ENCODE assay signal across 1 cellular context in the genomic region with DNA sequence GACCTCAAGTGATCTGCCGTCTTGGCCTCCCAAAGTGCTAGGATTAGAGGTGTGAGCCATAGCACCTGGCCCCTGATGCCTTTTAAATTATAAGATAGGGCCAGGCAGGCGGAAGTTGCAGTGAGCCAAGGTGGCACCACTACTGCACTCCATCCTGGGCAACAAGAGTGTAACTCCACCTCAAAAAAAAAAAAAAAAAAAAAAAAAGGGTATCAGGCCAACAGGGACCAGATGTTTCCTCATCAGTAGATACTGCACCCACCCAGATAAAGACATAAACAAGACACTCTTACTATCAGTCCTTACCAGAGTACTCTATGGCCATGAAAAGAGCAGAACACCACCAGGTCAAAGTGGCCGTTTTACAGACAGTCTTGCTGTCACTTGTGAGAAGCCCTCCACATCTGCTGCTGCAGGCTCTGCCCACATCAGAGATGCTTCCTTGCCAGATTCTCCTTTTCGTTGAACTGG.
TF ChIP-seq lines count a peak whose summit lies in the region.

No MANE protein-coding gene starts in this region.

TF ChIP-seq in K562, 482 proteins besides CTCF, POLR2A, EP300 and RAD21 (continued from another document and continues in another):
- no peak for TF ChIP-seq TAF15 (IDR thresholded peaks at IDR 0.05; ENCODE audit: low read depth, low read length)
- no peak for TF ChIP-seq BRD4 (IDR thresholded peaks at IDR 0.05)
- TF ChIP-seq ZBTB17 (CRISPR knock-in tag; IDR thresholded peaks at IDR 0.05), result no peak
- TF ChIP-seq CREM (IDR thresholded peaks at IDR 0.05; ENCODE audit: low read depth), result peak; percentile 76
- TF ChIP-seq NELFE (IDR thresholded peaks at IDR 0.05; ENCODE audit: insufficient read depth, insufficient read length), result no peak
- TF ChIP-seq KLF1 (tag; IDR thresholded peaks at IDR 0.05), result 0 out of 2 replicates have a peak, but pooled peaks have one; percentile 45
- TF ChIP-seq ARID1B (IDR thresholded peaks at IDR 0.05), result peak; percentile 100
- no peak for TF ChIP-seq CEBPG (CRISPR knock-in tag; IDR thresholded peaks at IDR 0.05)
- no peak for TF ChIP-seq CEBPG (tag; conservative IDR thresholded peaks at IDR 0.05 in 1 of 2, IDR thresholded peaks at IDR 0.05 in 1 of 2)
- TF ChIP-seq EWSR1 (IDR thresholded peaks at IDR 0.05; ENCODE audit: borderline replicate concordance, low read depth, partially characterized antibody), result no peak
- no peak for TF ChIP-seq RNF219 (CRISPR knock-in tag; IDR thresholded peaks at IDR 0.05)
- no peak for TF ChIP-seq ZNF561 (CRISPR knock-in tag; conservative IDR thresholded peaks at IDR 0.05)
- no peak for TF ChIP-seq ZNF41 (CRISPR knock-in tag; conservative IDR thresholded peaks at IDR 0.05)
- 0 out of 2 replicates have a peak, but pooled peaks have one; percentile 32 for TF ChIP-seq ZNF668 (CRISPR knock-in tag; IDR thresholded peaks at IDR 0.05)
- TF ChIP-seq ZNF431 (CRISPR knock-in tag; IDR thresholded peaks at IDR 0.05), result no peak
- peak; percentile 92 for TF ChIP-seq LEF1 (IDR thresholded peaks at IDR 0.05)
- peak in 1 of 2 experiments; percentile 17; a peak in 1 of 4 replicates for TF ChIP-seq FOXA3 (CRISPR knock-in tag; conservative IDR thresholded peaks at IDR 0.05 in 1 of 2, IDR thresholded peaks at IDR 0.05 in 1 of 2)
- no peak for TF ChIP-seq WHSC1 (IDR thresholded peaks at IDR 0.05; ENCODE audit: low read length)
- TF ChIP-seq PHF21A (IDR thresholded peaks at IDR 0.05; ENCODE audit: borderline replicate concordance, low read depth), result no peak
- peak; percentile 95; the same call in 1 of the 2 replicates for TF ChIP-seq NBN (IDR thresholded peaks at IDR 0.05; ENCODE audit: low read depth)
- peak; percentile 97 to 99 for TF ChIP-seq ARNT (IDR thresholded peaks at IDR 0.05)
- no peak for TF ChIP-seq ZNF696 (CRISPR knock-in tag; conservative IDR thresholded peaks at IDR 0.05)
- peak; percentile 70; the same call in 1 of the 2 replicates for TF ChIP-seq MIER1 (IDR thresholded peaks at IDR 0.05; ENCODE audit: low read depth)
- 0 out of 2 replicates have a peak, but pooled peaks have one; percentile 55 for TF ChIP-seq CHCHD3 (CRISPR knock-in tag; IDR thresholded peaks at IDR 0.05)
- no peak for TF ChIP-seq NCOA2 (IDR thresholded peaks at IDR 0.05; ENCODE audit: partially characterized antibody in 2 of 2)
- peak; percentile 78 for TF ChIP-seq NEUROD1 (IDR thresholded peaks at IDR 0.05; ENCODE audit: borderline replicate concordance, low read depth, low read length, partially characterized antibody)
- TF ChIP-seq CBFA2T3 (IDR thresholded peaks at IDR 0.05), result peak; percentile 100
- TF ChIP-seq NRF1 (conservative IDR thresholded peaks at IDR 0.05 in 1 of 2, IDR thresholded peaks at IDR 0.05 in 1 of 2), result 0 out of 4 replicates have a peak, but pooled peaks of 1 of the 2 experiments have one; percentile 4
- no peak for TF ChIP-seq ZNF143 (CRISPR knock-in tag; IDR thresholded peaks at IDR 0.05)
- TF ChIP-seq ZNF165 (CRISPR knock-in tag; IDR thresholded peaks at IDR 0.05; ENCODE audit: borderline replicate concordance), result no peak
- no peak for TF ChIP-seq ZNF655 (CRISPR knock-in tag; IDR thresholded peaks at IDR 0.05)
- no peak for TF ChIP-seq STAT6 (CRISPR knock-in tag; IDR thresholded peaks at IDR 0.05)
- no peak for TF ChIP-seq ZBTB7A (IDR thresholded peaks at IDR 0.05; ENCODE audit: borderline replicate concordance, control insufficient read depth, low read depth, low read length)
- TF ChIP-seq PHTF2 (CRISPR knock-in tag; IDR thresholded peaks at IDR 0.05), result no peak
- no peak for TF ChIP-seq ZNF124 (CRISPR knock-in tag; IDR thresholded peaks at IDR 0.05)
- TF ChIP-seq, protein P1, sequence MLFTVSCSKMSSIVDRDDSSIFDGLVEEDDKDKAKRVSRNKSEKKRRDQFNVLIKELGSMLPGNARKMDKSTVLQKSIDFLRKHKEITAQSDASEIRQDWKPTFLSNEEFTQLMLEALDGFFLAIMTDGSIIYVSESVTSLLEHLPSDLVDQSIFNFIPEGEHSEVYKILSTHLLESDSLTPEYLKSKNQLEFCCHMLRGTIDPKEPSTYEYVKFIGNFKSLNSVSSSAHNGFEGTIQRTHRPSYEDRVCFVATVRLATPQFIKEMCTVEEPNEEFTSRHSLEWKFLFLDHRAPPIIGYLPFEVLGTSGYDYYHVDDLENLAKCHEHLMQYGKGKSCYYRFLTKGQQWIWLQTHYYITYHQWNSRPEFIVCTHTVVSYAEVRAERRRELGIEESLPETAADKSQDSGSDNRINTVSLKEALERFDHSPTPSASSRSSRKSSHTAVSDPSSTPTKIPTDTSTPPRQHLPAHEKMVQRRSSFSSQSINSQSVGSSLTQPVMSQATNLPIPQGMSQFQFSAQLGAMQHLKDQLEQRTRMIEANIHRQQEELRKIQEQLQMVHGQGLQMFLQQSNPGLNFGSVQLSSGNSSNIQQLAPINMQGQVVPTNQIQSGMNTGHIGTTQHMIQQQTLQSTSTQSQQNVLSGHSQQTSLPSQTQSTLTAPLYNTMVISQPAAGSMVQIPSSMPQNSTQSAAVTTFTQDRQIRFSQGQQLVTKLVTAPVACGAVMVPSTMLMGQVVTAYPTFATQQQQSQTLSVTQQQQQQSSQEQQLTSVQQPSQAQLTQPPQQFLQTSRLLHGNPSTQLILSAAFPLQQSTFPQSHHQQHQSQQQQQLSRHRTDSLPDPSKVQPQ (CRISPR knock-in tag; IDR thresholded peaks at IDR 0.05; ENCODE audit: borderline replicate concordance), result no peak
- TF ChIP-seq ZNF586 (CRISPR knock-in tag; conservative IDR thresholded peaks at IDR 0.05), result no peak
- no peak for TF ChIP-seq RHOXF2B (CRISPR knock-in tag; conservative IDR thresholded peaks at IDR 0.05)
- TF ChIP-seq, protein P2, sequence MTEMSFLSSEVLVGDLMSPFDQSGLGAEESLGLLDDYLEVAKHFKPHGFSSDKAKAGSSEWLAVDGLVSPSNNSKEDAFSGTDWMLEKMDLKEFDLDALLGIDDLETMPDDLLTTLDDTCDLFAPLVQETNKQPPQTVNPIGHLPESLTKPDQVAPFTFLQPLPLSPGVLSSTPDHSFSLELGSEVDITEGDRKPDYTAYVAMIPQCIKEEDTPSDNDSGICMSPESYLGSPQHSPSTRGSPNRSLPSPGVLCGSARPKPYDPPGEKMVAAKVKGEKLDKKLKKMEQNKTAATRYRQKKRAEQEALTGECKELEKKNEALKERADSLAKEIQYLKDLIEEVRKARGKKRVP (CRISPR knock-in tag; IDR thresholded peaks at IDR 0.05), result 0 out of 2 replicates have a peak, but pooled peaks have one; percentile 5
- peak; percentile 86; the same call in 1 of the 2 replicates for TF ChIP-seq NFATC3 (IDR thresholded peaks at IDR 0.05)
- TF ChIP-seq TBP (optimal IDR thresholded peaks at IDR 0.05; ENCODE audit: low read depth, low read length), result peak; percentile 71
- no peak for TF ChIP-seq MTF1 (CRISPR knock-in tag; IDR thresholded peaks at IDR 0.05; ENCODE audit: borderline replicate concordance)
- TF ChIP-seq, protein P3, sequence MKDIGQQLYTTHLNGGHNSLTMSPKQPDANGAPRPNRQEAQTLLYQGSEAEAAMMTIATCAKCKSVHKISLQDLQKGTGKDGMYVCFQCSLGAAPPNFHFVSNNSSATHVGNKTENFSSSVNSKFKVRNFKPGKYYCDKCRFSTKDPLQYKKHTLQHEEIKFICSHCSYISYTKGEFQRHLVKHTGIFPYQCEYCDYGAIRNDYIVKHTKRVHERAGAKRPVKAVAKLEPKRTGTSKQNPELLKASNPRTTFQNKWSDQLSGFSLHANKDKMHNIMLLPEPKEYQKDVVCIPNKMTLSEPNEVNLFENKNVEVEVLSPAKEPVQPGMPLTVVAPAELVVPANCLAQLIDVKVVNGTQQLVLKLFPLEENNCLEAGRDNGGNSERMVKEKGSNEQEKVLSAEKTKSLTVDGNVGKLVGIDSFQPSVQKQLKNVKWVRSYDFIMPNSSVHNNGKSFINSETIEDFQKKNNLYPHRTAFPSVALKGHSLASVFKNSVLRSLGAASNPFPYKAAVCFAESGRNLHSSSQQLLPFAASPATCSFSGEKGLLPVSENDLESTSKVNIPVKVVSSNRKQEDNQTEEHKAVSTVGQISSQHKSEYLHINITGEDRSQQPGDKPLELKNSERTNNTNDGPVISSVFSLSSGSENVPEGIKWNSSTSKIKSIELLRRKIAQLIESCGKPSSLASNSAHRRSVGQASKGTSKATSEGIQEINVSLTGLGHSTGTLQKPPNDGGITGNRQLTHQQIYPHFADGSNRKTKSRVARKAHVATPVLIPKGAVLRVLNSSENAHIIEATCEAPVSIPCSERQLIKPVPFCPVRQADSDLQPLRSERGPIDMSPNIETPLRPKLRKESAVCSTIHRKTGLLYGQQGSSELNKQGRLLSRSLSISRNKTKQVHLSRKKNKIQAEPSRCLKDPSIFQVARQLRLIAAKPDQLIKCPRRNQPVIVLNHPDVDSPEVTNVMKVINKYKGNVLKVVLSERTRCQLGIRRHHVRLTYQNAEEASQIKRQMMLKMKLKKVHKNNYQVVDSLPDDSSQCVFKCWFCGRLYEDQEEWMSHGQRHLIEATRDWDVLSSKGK (CRISPR knock-in tag; IDR thresholded peaks at IDR 0.05), result no peak
- TF ChIP-seq ZNF766 (CRISPR knock-in tag; conservative IDR thresholded peaks at IDR 0.05), result peak; percentile 94
- no peak for TF ChIP-seq SRSF1 (IDR thresholded peaks at IDR 0.05; ENCODE audit: low read depth, low read length)
- peak; percentile 14; the same call in 1 of the 2 replicates for TF ChIP-seq ZC3H8 (IDR thresholded peaks at IDR 0.05)
- TF ChIP-seq, protein P4, sequence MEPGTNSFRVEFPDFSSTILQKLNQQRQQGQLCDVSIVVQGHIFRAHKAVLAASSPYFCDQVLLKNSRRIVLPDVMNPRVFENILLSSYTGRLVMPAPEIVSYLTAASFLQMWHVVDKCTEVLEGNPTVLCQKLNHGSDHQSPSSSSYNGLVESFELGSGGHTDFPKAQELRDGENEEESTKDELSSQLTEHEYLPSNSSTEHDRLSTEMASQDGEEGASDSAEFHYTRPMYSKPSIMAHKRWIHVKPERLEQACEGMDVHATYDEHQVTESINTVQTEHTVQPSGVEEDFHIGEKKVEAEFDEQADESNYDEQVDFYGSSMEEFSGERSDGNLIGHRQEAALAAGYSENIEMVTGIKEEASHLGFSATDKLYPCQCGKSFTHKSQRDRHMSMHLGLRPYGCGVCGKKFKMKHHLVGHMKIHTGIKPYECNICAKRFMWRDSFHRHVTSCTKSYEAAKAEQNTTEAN (CRISPR knock-in tag; IDR thresholded peaks at IDR 0.05), result no peak
- TF ChIP-seq ZNF121 (CRISPR knock-in tag; conservative IDR thresholded peaks at IDR 0.05), result peak; percentile 82
- peak; percentile 97 to 99 for TF ChIP-seq FOXK2 (conservative IDR thresholded peaks at IDR 0.05 in 1 of 2, IDR thresholded peaks at IDR 0.05 in 1 of 2; ENCODE audit: low read depth in 2 of 2)
- no peak for TF ChIP-seq PPARD (CRISPR knock-in tag; IDR thresholded peaks at IDR 0.05)
- TF ChIP-seq CBFB (CRISPR knock-in tag; IDR thresholded peaks at IDR 0.05), result no peak
- TF ChIP-seq HNRNPL (IDR thresholded peaks at IDR 0.05; ENCODE audit: low read depth, low read length), result peak; percentile 53; the same call in 1 of the 2 replicates
- no peak for TF ChIP-seq ZNF717 (CRISPR knock-in tag; IDR thresholded peaks at IDR 0.05)
- no peak for TF ChIP-seq POLR3G (IDR thresholded peaks at IDR 0.05; ENCODE audit: extremely low read depth, insufficient read length, insufficient replicate concordance)
- peak in 1 of 2 experiments; percentile 45; a peak in 1 of 4 replicates for TF ChIP-seq CSDE1 (IDR thresholded peaks at IDR 0.05)
- peak; percentile 79 for TF ChIP-seq SMAD1 (IDR thresholded peaks at IDR 0.05; ENCODE audit: low read depth, low read length, partially characterized antibody)
